15 cellular contexts compared by ENCODE assay signal in genomic region chr4:1521821-1522361, GRCh38.
DNase-seq lines count a peak whose midpoint lies in the region; ATAC-seq and TF ChIP-seq lines count a peak whose summit lies in the region.
"Had no signal": no experiment of that assay in that cellular context is flagged by ENCODE, and none has a peak within 500 bp of the region (broad histone marks: within the 10 kb centered on the region; RNA-seq: fewer than 3 reads in every experiment).

No MANE protein-coding gene starts in this region.

- POLR2A ChIA-PET in SK-N-SH (lab: Yijun Ruan, JAX): no interaction called here
- POLR2A ChIA-PET in WTC11 (lab: Charles Lee): no interaction called here

- intact Hi-C loops in lower lobe of right lung (cut with DNase I): no loop called here
- intact Hi-C loops in upper lobe of right lung (cut with DNase I): no loop called here

- no peaks in the 10 kb centered on the region for H3K9me2 ChIP-seq in SK-N-SH

- H3K9me3 Mint-ChIP-seq in WTC11 (no peaks in the 10 kb centered on the region; the same call in 1 of the 2 replicates), HFFc6 (no peaks in the 10 kb centered on the region; the same call in 1 of the 2 replicates)

- peaks cover 79% of the 10 kb centered on the region for H3K27me3 ChIP-seq in SK-N-SH (ENCODE audit: insufficient read depth)
- H3K27me3 ChIP-seq in lower lobe of right lung (ENCODE audit: low read depth): peaks cover 52% of the 10 kb centered on the region
- H3K27me3 ChIP-seq in upper lobe of right lung: peaks cover 20% of the 10 kb centered on the region

- in situ Hi-C loops in ACHN (cut with HindIII; ENCODE audit: low pct_ligation_motif_present, low pct_unique_long_range_greater_than_20kb, low sequenced_read_pairs): no loop called here

- no peak overlapping the region for H3K9ac ChIP-seq in SK-N-SH
- H3K9ac ChIP-seq: KMS-11 had no signal

- CTCF ChIA-PET in SK-N-SH (lab: Yijun Ruan, JAX): interaction anchor here (0.8 to 2.2 kb wide), 4 partner anchors 9 to 780 kb away, joined by 3 to 7 read pairs (median 4); no protein-coding TSS in a partner anchor
- CTCF ChIA-PET in WTC11 (lab: Charles Lee): interaction anchor here (1.4 to 1.6 kb wide), 2 partner anchors 9 to 166 kb away, joined by 3 to 8 read pairs; no protein-coding TSS in a partner anchor

- H3K36me3 ChIP-seq in SK-N-SH (replicated peaks in 1 of 2; ENCODE audit: control insufficient read depth in 1 of 2, insufficient read depth in 2 of 2, low read length in 1 of 2) (no peaks in the 10 kb centered on the region), lower lobe of right lung (no peaks in the 10 kb centered on the region), upper lobe of right lung (no peaks in the 10 kb centered on the region)

- no peak overlapping the region for H3K4me3 Mint-ChIP-seq in WTC11
- H3K4me3 Mint-ChIP-seq in HFFc6: no peak overlapping the region

- H3K4me3 ChIP-seq in SK-N-SH (ENCODE audit: low read depth in 2 of 2, low read length in 1 of 2) (no peak overlapping the region), lower lobe of right lung (no peak overlapping the region), upper lobe of right lung (no peak overlapping the region)
- H3K4me3 ChIP-seq: GM12878 had no signal

- TF ChIP-seq RAD21 in SK-N-SH (IDR thresholded peaks at IDR 0.05; ENCODE audit: low read length): no peak

- no peaks in the 10 kb centered on the region for H3K9me3 ChIP-seq in SK-N-SH
- H3K9me3 ChIP-seq in lower lobe of right lung: no peaks in the 10 kb centered on the region
- no peaks in the 10 kb centered on the region for H3K9me3 ChIP-seq in upper lobe of right lung

- H3K27ac ChIP-seq in SK-N-SH (ENCODE audit: low read depth in 2 of 2, low read length in 1 of 2): no peak overlapping the region
- H3K27ac ChIP-seq in lower lobe of right lung: no peak overlapping the region
- H3K27ac ChIP-seq in upper lobe of right lung: no peak overlapping the region
- H3K27ac ChIP-seq: C4-2B, KMS-11 had no signal

- no peak for TF ChIP-seq EP300 in SK-N-SH (IDR thresholded peaks at IDR 0.05; ENCODE audit: borderline replicate concordance in 1 of 2, low read depth in 1 of 2, low read length in 1 of 2)

- H2AFZ ChIP-seq in SK-N-SH (ENCODE audit: low read depth): no peak overlapping the region

- H3K27me3 Mint-ChIP-seq in WTC11 (ENCODE audit: low read depth) (peaks cover 31% of the 10 kb centered on the region), HFFc6 (ENCODE audit: insufficient read depth) (peaks cover 31% of the 10 kb centered on the region)

- no peaks in the 10 kb centered on the region; a peak in 1 of 4 replicates for H3K4me1 ChIP-seq in SK-N-SH (ENCODE audit: control insufficient read depth in 1 of 2, insufficient read depth in 2 of 2, low read depth in 1 of 2, low read length in 1 of 2)
- H3K4me1 ChIP-seq in lower lobe of right lung: peaks cover 5% of the 10 kb centered on the region
- peaks cover 3% of the 10 kb centered on the region for H3K4me1 ChIP-seq in upper lobe of right lung

- 12% methylated on average over 9 of the region's 19 CpGs for WGBS in SK-N-SH (ENCODE audit: low lambda C conversion rate)

- H3K79me2 ChIP-seq in SK-N-SH (ENCODE audit: insufficient read depth): no peaks in the 10 kb centered on the region

- no peak overlapping the region for H3K4me2 ChIP-seq in SK-N-SH
- H3K4me2 ChIP-seq: KMS-11 had no signal

- H3K27ac Mint-ChIP-seq in WTC11 (no peak overlapping the region), HFFc6 (no peak overlapping the region)

- no peaks in the 10 kb centered on the region for H3K4me1 Mint-ChIP-seq in WTC11
- no peaks in the 10 kb centered on the region for H3K4me1 Mint-ChIP-seq in HFFc6 (ENCODE audit: low read depth)

- H4K20me1 ChIP-seq in SK-N-SH (ENCODE audit: insufficient read depth): no peaks in the 10 kb centered on the region

- TF ChIP-seq CTCF in SK-N-SH (IDR thresholded peaks at IDR 0.05): no peak
- no peak for TF ChIP-seq CTCF in WTC11 (IDR thresholded peaks at IDR 0.05)
- no peak for TF ChIP-seq CTCF in lower lobe of right lung (IDR thresholded peaks at IDR 0.05)
- TF ChIP-seq CTCF in upper lobe of right lung (IDR thresholded peaks at IDR 0.05): no peak
- TF ChIP-seq CTCF in HFFc6 (IDR thresholded peaks at IDR 0.05): no peak

- H3K36me3 Mint-ChIP-seq in WTC11: no peaks in the 10 kb centered on the region
- H3K36me3 Mint-ChIP-seq in HFFc6 (ENCODE audit: low read depth): no peaks in the 10 kb centered on the region

- H3F3A ChIP-seq in SK-N-SH (replicated peaks; ENCODE audit: insufficient read depth): no peaks in the 10 kb centered on the region

- DNase-seq in SK-N-SH (no peak), WTC11 (ENCODE audit: low spot score) (no peak), lower lobe of right lung (peak; percentile 20), upper lobe of right lung (peak; percentile 50), HFFc6 (no peak), HUDEP-2 (lab: John Stamatoyannopoulos, UW; ENCODE audit: unreplicated experiment in 76 of 76) (no peak), ACHN (no peak)
- DNase-seq: COR-L47, NCI-H1092, NCI-H1694 treated with DMSO at 0.1 percent for 48 hours, NCI-H69 had no signal

- ATAC-seq in SK-N-SH treated with all-trans-retinoic acid at 6 μM for 48 hours: peak; percentile 14; the same call in 1 of the 3 replicates
- ATAC-seq in WTC11: no peak
- no peak for ATAC-seq in lower lobe of right lung
- no peak for ATAC-seq in upper lobe of right lung
- ATAC-seq: GM12878 had no signal

TF ChIP-seq in SK-N-SH treated with all-trans-retinoic acid at 6 μM for 48 hours, 23 proteins besides CTCF, POLR2A, EP300 and RAD21 (continues in another document):
- TF ChIP-seq ZFP30 (CRISPR knock-in tag; IDR thresholded peaks at IDR 0.05) (no peak), CREB5 (CRISPR knock-in tag; IDR thresholded peaks at IDR 0.05; ENCODE audit: low read depth) (no peak), OSR1 (CRISPR knock-in tag; IDR thresholded peaks at IDR 0.05) (no peak), ZC3H10 (CRISPR knock-in tag; IDR thresholded peaks at IDR 0.05) (no peak), ESRRG (CRISPR knock-in tag; IDR thresholded peaks at IDR 0.05) (no peak), ZNF8 (CRISPR knock-in tag; IDR thresholded peaks at IDR 0.05) (no peak)

TF ChIP-seq in SK-N-SH, 30 proteins besides CTCF, POLR2A, EP300 and RAD21 (continues in another document):
- TF ChIP-seq GATA2 (CRISPR knock-in tag; IDR thresholded peaks at IDR 0.05) (no peak), NFIC (IDR thresholded peaks at IDR 0.05; ENCODE audit: borderline replicate concordance) (no peak), GABPA (IDR thresholded peaks at IDR 0.05; ENCODE audit: low read depth) (no peak), RFX5 (IDR thresholded peaks at IDR 0.05; ENCODE audit: low read length) (no peak), POLR2AphosphoS5 (IDR thresholded peaks at IDR 0.05; ENCODE audit: low read depth, low read length) (no peak), USF1 (IDR thresholded peaks at IDR 0.05; ENCODE audit: borderline replicate concordance, low read depth) (no peak), MEF2A (IDR thresholded peaks at IDR 0.05; ENCODE audit: borderline replicate concordance, low read depth) (no peak), JUND (IDR thresholded peaks at IDR 0.05) (no peak), ELF1 (IDR thresholded peaks at IDR 0.05) (no peak)

TF ChIP-seq in WTC11, 78 proteins besides CTCF, POLR2A, EP300 and RAD21:
- TF ChIP-seq ZNF416 (CRISPR knock-in tag; IDR thresholded peaks at IDR 0.05) (no peak), FOXK1 (CRISPR knock-in tag; IDR thresholded peaks at IDR 0.05) (no peak), JUN (CRISPR knock-in tag; IDR thresholded peaks at IDR 0.05) (no peak), ZNF121 (CRISPR knock-in tag; IDR thresholded peaks at IDR 0.05) (0 out of 2 replicates have a peak, but pooled peaks have one; percentile 32)

Comparison
In these comparisons a context has a peak if more than half of its experiments do, and no peak if none do; other contexts are left out.
1. DNase-seq: peak in lower lobe of right lung (single experiment) and upper lobe of right lung (single experiment); none in SK-N-SH (single experiment), WTC11 (single experiment), HFFc6 (single experiment), HUDEP-2 (0 of 76) and ACHN (single experiment).